8 cellular contexts compared by ENCODE assay signal in genomic region chr9:120792898-120793765, GRCh38. TPM values are rescaled to one million over a fixed set of nuclear protein-coding genes. Genes with fewer than 3 reads are reported as not detected.
A peak's percentile ranks its signal among the peaks of the same experiment; 100 is the strongest.
DNase-seq lines count a peak whose midpoint lies in the region; ATAC-seq and TF ChIP-seq lines count a peak whose summit lies in the region.

FBXW2 (minus strand) TSS chr9:120793416; CDS start chr9:120788258, 5,158 bp downstream.

- H3K27me3 ChIP-seq in prostate gland (replicated peaks; ENCODE audit: insufficient read depth) = no peaks in the 10 kb centered on the region

- no peaks in the 10 kb centered on the region for H3K4me1 ChIP-seq in prostate gland (replicated peaks)

- H3K36me3 ChIP-seq in prostate gland = no peaks in the 10 kb centered on the region

- peak; percentile 93 for DNase-seq in GM13977 (ENCODE audit: low spot score)
- DNase-seq in NCI-H146 (lab: John Stamatoyannopoulos, UW) = peak; percentile 89
- DNase-seq in T-helper 2 cell = peak; percentile 65 to 94 (median 76)
- peak; percentile 96 for DNase-seq in left ventricle myocardium superior
- peak; percentile 89 for DNase-seq in prostate gland (ENCODE audit: low spot score)
- DNase-seq in ureter (ENCODE audit: low spot score) = peak; percentile 92

- H3K27ac ChIP-seq in angular gyrus (ENCODE audit: low read depth, low read length) = peak within 1 kb of the TSS; percentile 54
- H3K27ac ChIP-seq in prostate gland = peak within 1 kb of the TSS; percentile 79 to 88

- WGBS in prostate gland = under 1% methylated on average over 68 of the region's 72 CpGs

- no peaks in the 10 kb centered on the region for H3K9me3 ChIP-seq in prostate gland

- peak; percentile 81 for TF ChIP-seq POLR2A in prostate gland (IDR thresholded peaks at IDR 0.05)

- intact Hi-C loops in left ventricle myocardium superior (cut with micrococcal nuclease) = no loop called here
- intact Hi-C loops in prostate gland (cut with DNase I) = loop anchor here (10.0 kb wide), 2 partner anchors 52 to 78 kb away; partner anchors contain the start of genes MEGF9 and PSMD5

- peak within 1 kb of the TSS; percentile 73 to 97 for H3K4me3 ChIP-seq in prostate gland

- TF ChIP-seq CTCF in GM13977 (IDR thresholded peaks at IDR 0.05; ENCODE audit: extremely low read depth, insufficient read depth, missing control alignments) (no peak), prostate gland (IDR thresholded peaks at IDR 0.05) (peak in 2 of 4 experiments; percentile 40 to 47)

- ATAC-seq in HG02852 (IDR thresholded peaks at IDR 0.05; ENCODE audit: unreplicated experiment) (peak; percentile 88), left ventricle myocardium superior (peak; percentile 100)

- in situ Hi-C loops in GM13977 (cut with MboI; ENCODE audit: low pct_unique_long_range_greater_than_20kb, low sequenced_read_pairs, unreplicated experiment) = no loop called here

RNA-seq across cellular contexts. Expression of gene FBXW2, which starts in this region (rescaled TPM):
- 46.8 TPM for total RNA-seq in left ventricle myocardium superior
- 10 to 100 TPM; 38.3 to 57.1 TPM for total RNA-seq in prostate gland
- total RNA-seq in ureter = 76.1 TPM

Comparison
In these comparisons a context has a peak if more than half of its experiments do, and no peak if none do; other contexts are left out.
1. Peak in every context shown above with its lines: DNase-seq, ATAC-seq, H3K4me3 ChIP-seq and H3K27ac ChIP-seq.